In genomic region chrX:43121637-43122036, GRCh38 we compare ENCODE assay signal across 13 cellular contexts.
DNase-seq lines count a peak whose midpoint lies in the region; ATAC-seq and TF ChIP-seq lines count a peak whose summit lies in the region.
"Had no signal": no experiment of that assay in that cellular context is flagged by ENCODE, and none has a peak within 500 bp of the region (broad histone marks: within the 10 kb centered on the region; RNA-seq: fewer than 3 reads in every experiment).

No MANE protein-coding gene starts in this region.

- H3K36me3 ChIP-seq in DND-41 (ENCODE audit: insufficient read depth, low read length) = no peaks in the 10 kb centered on the region
- H3K36me3 ChIP-seq in RWPE2 (ENCODE audit: low read depth) = no peaks in the 10 kb centered on the region
- H3K36me3 ChIP-seq: upper lobe of left lung had no signal

- H3K27ac ChIP-seq in DND-41 (ENCODE audit: low read length) (no peak overlapping the region), RWPE2 (ENCODE audit: poor library complexity, severe bottlenecking) (no peak overlapping the region)
- H3K27ac ChIP-seq: upper lobe of left lung had no signal

- no peaks in the 10 kb centered on the region for H3K27me3 ChIP-seq in DND-41 (ENCODE audit: insufficient read depth, low read length, poor library complexity)
- no peaks in the 10 kb centered on the region for H3K27me3 ChIP-seq in RWPE2 (ENCODE audit: insufficient read depth, poor library complexity, severe bottlenecking)
- H3K27me3 ChIP-seq: upper lobe of left lung had no signal

- H3K4me2 ChIP-seq in DND-41 (ENCODE audit: insufficient read depth, low read length) = no peak overlapping the region

- H2AFZ ChIP-seq in DND-41 (ENCODE audit: low read depth, low read length) = no peak overlapping the region

- no peak for ATAC-seq in DND-41 (ENCODE audit: insufficient read depth, low read depth)
- ATAC-seq in RWPE2 (ENCODE audit: low read depth) = no peak
- no peak for ATAC-seq in GM18861 (IDR thresholded peaks at IDR 0.05; ENCODE audit: unreplicated experiment)
- no peak for ATAC-seq in HG03439 (IDR thresholded peaks at IDR 0.05; ENCODE audit: unreplicated experiment)

- H3K4me1 ChIP-seq in DND-41 (ENCODE audit: insufficient read depth, low read length) = no peaks in the 10 kb centered on the region
- no peaks in the 10 kb centered on the region for H3K4me1 ChIP-seq in RWPE2 (ENCODE audit: insufficient read depth, poor library complexity, severe bottlenecking)
- H3K4me1 ChIP-seq: upper lobe of left lung had no signal

- DNase-seq in DND-41 = peak; percentile 5
- peak; percentile 4 for DNase-seq in H4 (ENCODE audit: low spot score)
- DNase-seq in RWPE2 (ENCODE audit: low spot score) = no peak
- DNase-seq in iPS-NIHi7 (ENCODE audit: extremely low spot score) = peak; percentile 24
- no peak for DNase-seq in C1 segment of cervical spinal cord (lab: John Stamatoyannopoulos, UW)
- DNase-seq in dedifferentiated amniotic fluid mesenchymal stem cell (ENCODE audit: extremely low spot score) = no peak
- DNase-seq: midbrain; NCI-H1694; NCI-H82; stimulated activated CD4-positive, alpha-beta T cell treated with anti-CD3 and anti-CD28 coated beads, Interleukin-4, amount 100 ng/mL, for 4 hours; upper lobe of left lung had no signal

- TF ChIP-seq CTCF in DND-41 (IDR thresholded peaks at IDR 0.05; ENCODE audit: borderline replicate concordance, extremely low read depth, low read length, poor library complexity, severe bottlenecking) (no peak), RWPE2 (IDR thresholded peaks at IDR 0.05; ENCODE audit: poor library complexity, severe bottlenecking) (peak; percentile 6)

- no peak overlapping the region for H3K9ac ChIP-seq in DND-41 (ENCODE audit: low read depth, low read length)

- no peaks in the 10 kb centered on the region for H3K79me2 ChIP-seq in DND-41 (ENCODE audit: insufficient read depth, low read length)

- no peaks in the 10 kb centered on the region for H3K9me3 ChIP-seq in DND-41 (ENCODE audit: insufficient read depth, low read length, severe bottlenecking)
- no peaks in the 10 kb centered on the region for H3K9me3 ChIP-seq in RWPE2 (ENCODE audit: severe bottlenecking)
- H3K9me3 ChIP-seq: upper lobe of left lung had no signal

- H4K20me1 ChIP-seq in DND-41 (ENCODE audit: insufficient read depth, low read length) = no peaks in the 10 kb centered on the region

- H3K4me3 ChIP-seq in DND-41 (ENCODE audit: low read depth in 1 of 2, low read length in 2 of 2) (no peak overlapping the region), RWPE2 (ENCODE audit: severe bottlenecking) (no peak overlapping the region)
- H3K4me3 ChIP-seq: upper lobe of left lung had no signal

Comparison
In these comparisons a context has a peak if more than half of its experiments do, and no peak if none do; other contexts are left out.
1. DNase-seq: peak in DND-41 (single experiment), H4 (single experiment) and iPS-NIHi7 (single experiment); none in RWPE2 (single experiment), C1 segment of cervical spinal cord (0 of 14) and dedifferentiated amniotic fluid mesenchymal stem cell (single experiment).